26 cellular contexts compared by ENCODE assay signal in the genomic region with DNA sequence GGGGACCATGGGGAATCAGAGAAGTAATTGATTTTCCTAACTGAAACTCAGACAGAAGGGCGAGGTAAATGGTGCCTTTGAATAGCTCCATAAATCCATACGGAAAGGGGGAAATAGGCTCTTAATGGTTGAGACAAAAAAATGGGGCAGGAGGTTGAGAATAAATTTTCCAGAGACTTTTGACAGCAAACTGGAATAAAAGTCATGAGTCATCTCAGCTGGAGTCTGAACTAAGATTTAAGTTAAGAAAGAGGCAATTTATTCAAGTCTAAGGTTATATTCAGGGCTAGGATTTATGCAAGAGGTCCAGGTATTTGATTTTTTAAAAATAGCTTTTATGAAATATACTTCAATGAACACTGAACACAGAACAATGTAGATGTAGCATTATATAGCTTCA.
"Had no signal": no experiment of that assay in that cellular context is flagged by ENCODE, and none has a peak within 500 bp of the region (broad histone marks: within the 10 kb centered on the region; RNA-seq: fewer than 3 reads in every experiment).

No MANE protein-coding gene starts in this region.

- H3K79me2 ChIP-seq: parathyroid adenoma had no signal

- H3K27ac Mint-ChIP-seq: immature natural killer cell; naive thymus-derived CD4-positive, alpha-beta T cell; natural killer cell treated with Interleukin-12 subunit alpha and Interleukin-12 subunit beta and Interleukin-15 and Interleukin-18, amount 100 ng/mL, for 72 hours; stimulated activated naive B cell treated with anti-CD40 and anti-IgM and Interleukin-4, amounts not matched to agents 10 μg/mL and 1 μg/mL and 100 μg/mL, for 72 hours had no signal

- H3K4me1 ChIP-seq: left ventricle myocardium inferior, parathyroid adenoma, psoas muscle, right atrium auricular region, right lobe of liver, stomach, testis, thyroid gland, transverse colon, upper lobe of left lung, vagina had no signal

- H3K36me3 ChIP-seq: left ventricle myocardium inferior, right atrium auricular region, right lobe of liver, stomach, thyroid gland, transverse colon, upper lobe of left lung, vagina had no signal

- H3K4me1 Mint-ChIP-seq: immature natural killer cell; neural crest cell; stimulated activated naive B cell treated with anti-CD40 and anti-IgM and Interleukin-4, amounts not matched to agents 10 μg/mL and 1 μg/mL and 100 μg/mL, for 72 hours had no signal

- H3K36me3 Mint-ChIP-seq: immature natural killer cell; naive thymus-derived CD4-positive, alpha-beta T cell; natural killer cell treated with Interleukin-12 subunit alpha and Interleukin-12 subunit beta and Interleukin-15 and Interleukin-18, amount 100 ng/mL, for 72 hours; stimulated activated naive B cell treated with anti-CD40 and anti-IgM and Interleukin-4, amounts not matched to agents 10 μg/mL and 1 μg/mL and 100 μg/mL, for 72 hours had no signal

- H2AFZ ChIP-seq: parathyroid adenoma had no signal

- H3K27me3 ChIP-seq: right atrium auricular region, right lobe of liver, stomach, testis, thyroid gland, transverse colon, upper lobe of left lung, vagina had no signal

- H3K4me3 ChIP-seq: left ventricle myocardium inferior, lung, mucosa of descending colon, psoas muscle, right atrium auricular region, right lobe of liver, smooth muscle cell, stomach, testis, thyroid gland, transverse colon, upper lobe of left lung, vagina had no signal

- DNase-seq: hypothalamus; immature natural killer cell; islet precursor cell; left ventricle myocardium inferior; midbrain; mucosa of descending colon; naive thymus-derived CD4-positive, alpha-beta T cell; nucleus accumbens; psoas muscle; right lobe of liver; stimulated activated CD4-positive, alpha-beta T cell treated with anti-CD3 and anti-CD28 coated beads, Interleukin-1b, Interleukin-23, amount 100 ng/mL, for 48 hours; stimulated activated CD4-positive, alpha-beta T cell treated with anti-CD3 and anti-CD28 coated beads, Interleukin-4, amount 100 ng/mL, for 1 hour; stimulated activated naive B cell treated with anti-CD40 and anti-IgM and Interleukin-4, amounts not matched to agents 10 μg/mL and 1 μg/mL and 100 μg/mL, for 72 hours; stimulated activated naive CD8-positive, alpha-beta T cell treated with anti-CD3 and anti-CD28 coated beads, Interleukin-15, Interleukin-2, amounts not matched to agents 100 U/mL and 50 U/mL, for 24 hours; stomach; testis; thyroid gland; transverse colon; upper lobe of left lung had no signal

- H3K9me3 Mint-ChIP-seq: immature natural killer cell; naive thymus-derived CD4-positive, alpha-beta T cell; natural killer cell treated with Interleukin-12 subunit alpha and Interleukin-12 subunit beta and Interleukin-15 and Interleukin-18, amount 100 ng/mL, for 72 hours; stimulated activated naive B cell treated with anti-CD40 and anti-IgM and Interleukin-4, amounts not matched to agents 10 μg/mL and 1 μg/mL and 100 μg/mL, for 72 hours had no signal

- ATAC-seq: mucosa of descending colon; naive thymus-derived CD4-positive, alpha-beta T cell; natural killer cell treated with Interleukin-12 subunit alpha and Interleukin-12 subunit beta and Interleukin-15 and Interleukin-18, amount 100 ng/mL, for 72 hours; psoas muscle; right lobe of liver; stimulated activated naive B cell treated with anti-CD40 and anti-IgM and Interleukin-4, amounts not matched to agents 10 μg/mL and 1 μg/mL and 100 μg/mL, for 72 hours; stimulated activated naive CD8-positive, alpha-beta T cell treated with anti-CD3 and anti-CD28 coated beads, Interleukin-15, Interleukin-2, amounts not matched to agents 100 U/mL and 50 U/mL, for 24 hours had no signal

- H3K4me3 Mint-ChIP-seq: immature natural killer cell; naive thymus-derived CD4-positive, alpha-beta T cell; natural killer cell treated with Interleukin-12 subunit alpha and Interleukin-12 subunit beta and Interleukin-15 and Interleukin-18, amount 100 ng/mL, for 72 hours; neural crest cell; stimulated activated naive B cell treated with anti-CD40 and anti-IgM and Interleukin-4, amounts not matched to agents 10 μg/mL and 1 μg/mL and 100 μg/mL, for 72 hours had no signal

- H3K4me2 ChIP-seq: smooth muscle cell had no signal

- H3K27ac ChIP-seq: left ventricle myocardium inferior, parathyroid adenoma, psoas muscle, right atrium auricular region, right lobe of liver, stomach, testis, thyroid gland, transverse colon, upper lobe of left lung, vagina had no signal
